In the genomic region with DNA sequence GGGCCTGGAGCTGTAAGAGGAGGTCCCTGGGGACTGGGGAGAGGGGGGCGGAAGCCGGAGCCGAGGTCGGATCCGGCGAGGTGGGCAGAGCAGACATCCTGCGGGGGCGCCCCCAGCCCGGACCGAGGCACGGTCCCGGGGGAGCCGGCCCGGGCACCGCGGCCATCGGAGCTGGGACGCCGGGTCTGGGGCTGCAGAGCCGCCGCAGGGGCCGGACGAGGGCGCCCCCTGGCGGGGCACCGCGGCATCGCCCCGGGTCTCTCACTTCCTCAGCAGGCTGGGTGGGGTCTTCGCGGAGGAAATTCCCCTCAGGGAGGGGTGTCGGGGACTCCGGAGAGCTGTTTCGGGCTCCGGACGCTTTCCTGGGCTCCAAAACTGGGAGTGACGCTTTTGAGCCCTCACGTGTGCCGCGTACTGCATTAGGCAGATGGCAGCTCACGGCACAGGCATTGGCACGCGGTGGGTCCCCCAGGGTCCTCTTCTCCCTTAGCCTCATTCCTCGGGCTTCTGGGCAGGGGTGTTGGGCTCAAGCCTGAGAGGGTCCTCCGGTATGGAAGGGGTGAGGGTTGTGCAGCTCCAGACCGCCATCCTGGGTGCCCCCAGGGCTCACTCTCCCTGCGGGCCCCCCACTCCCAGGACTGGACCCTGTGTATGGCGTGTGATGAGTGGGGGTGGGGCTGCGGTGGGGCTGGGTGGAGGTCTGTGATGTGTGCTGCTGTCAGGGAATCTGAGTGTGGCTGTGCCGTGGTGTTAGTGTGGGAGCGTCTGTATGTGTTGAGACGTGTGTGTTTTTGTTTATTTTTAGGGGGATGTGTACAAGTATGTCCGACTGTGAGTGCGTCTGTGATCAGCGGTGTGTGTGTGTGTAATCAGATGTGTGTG, we compare ENCODE assay signal across 1 cellular context.
A peak's percentile ranks its signal among the peaks of the same experiment; 100 is the strongest.
TF ChIP-seq lines count a peak whose summit lies in the region.

No MANE protein-coding gene starts in this region.

TF ChIP-seq in HepG2, 621 proteins besides CTCF, POLR2A, EP300 and RAD21 (continued from another document and continues in another):
- TF ChIP-seq ZNF567 (CRISPR knock-in tag; IDR thresholded peaks at IDR 0.05; ENCODE audit: borderline replicate concordance) (no peak), JUND (CRISPR knock-in tag; IDR thresholded peaks at IDR 0.05) (no peak), PCBP1 (IDR thresholded peaks at IDR 0.05; ENCODE audit: borderline replicate concordance, low read depth, low read length) (0 out of 2 replicates have a peak, but pooled peaks have one; percentile 43), ZNF7 (CRISPR knock-in tag; IDR thresholded peaks at IDR 0.05) (no peak), YY1 (IDR thresholded peaks at IDR 0.05; ENCODE audit: insufficient read depth, insufficient replicate concordance, low read depth, low read length) (peak; percentile 59), SIX1 (CRISPR knock-in tag; IDR thresholded peaks at IDR 0.05; ENCODE audit: borderline replicate concordance) (no peak), ATF7-NPFF (CRISPR knock-in tag; IDR thresholded peaks at IDR 0.05; ENCODE audit: low read depth) (no peak), HOXA9 (CRISPR knock-in tag; IDR thresholded peaks at IDR 0.05; ENCODE audit: borderline replicate concordance) (no peak), EEA1 (CRISPR knock-in tag; IDR thresholded peaks at IDR 0.05; ENCODE audit: borderline replicate concordance) (no peak), ZNF724P (CRISPR knock-in tag; IDR thresholded peaks at IDR 0.05; ENCODE audit: borderline replicate concordance) (no peak), IKZF1 (IDR thresholded peaks at IDR 0.05) (no peak), MYC (CRISPR knock-in tag; IDR thresholded peaks at IDR 0.05; ENCODE audit: borderline replicate concordance) (0 out of 2 replicates have a peak, but pooled peaks have one; percentile 33), ZNF792 (CRISPR knock-in tag; IDR thresholded peaks at IDR 0.05) (no peak), SALL2 (CRISPR knock-in tag; IDR thresholded peaks at IDR 0.05) (no peak; the same call in 1 of the 2 replicates), KDM3A (CRISPR knock-in tag; IDR thresholded peaks at IDR 0.05; ENCODE audit: low read depth) (no peak), SMC3 (IDR thresholded peaks at IDR 0.05; ENCODE audit: low read length) (peak; percentile 15; the same call in 1 of the 2 replicates), ZNF33A (CRISPR knock-in tag; IDR thresholded peaks at IDR 0.05; ENCODE audit: borderline replicate concordance) (no peak), SAP130 (CRISPR knock-in tag; IDR thresholded peaks at IDR 0.05; ENCODE audit: low read depth) (0 out of 2 replicates have a peak, but pooled peaks have one; percentile 16), STAG1 (CRISPR knock-in tag; IDR thresholded peaks at IDR 0.05) (peak; percentile 83), ZNF563 (CRISPR knock-in tag; IDR thresholded peaks at IDR 0.05) (0 out of 2 replicates have a peak, but pooled peaks have one; percentile 40), ZNF549 (CRISPR knock-in tag; IDR thresholded peaks at IDR 0.05) (no peak), ZNF883 (CRISPR knock-in tag; IDR thresholded peaks at IDR 0.05; ENCODE audit: not compliant biosample characterization) (no peak)
- TF ChIP-seq, protein P1, sequence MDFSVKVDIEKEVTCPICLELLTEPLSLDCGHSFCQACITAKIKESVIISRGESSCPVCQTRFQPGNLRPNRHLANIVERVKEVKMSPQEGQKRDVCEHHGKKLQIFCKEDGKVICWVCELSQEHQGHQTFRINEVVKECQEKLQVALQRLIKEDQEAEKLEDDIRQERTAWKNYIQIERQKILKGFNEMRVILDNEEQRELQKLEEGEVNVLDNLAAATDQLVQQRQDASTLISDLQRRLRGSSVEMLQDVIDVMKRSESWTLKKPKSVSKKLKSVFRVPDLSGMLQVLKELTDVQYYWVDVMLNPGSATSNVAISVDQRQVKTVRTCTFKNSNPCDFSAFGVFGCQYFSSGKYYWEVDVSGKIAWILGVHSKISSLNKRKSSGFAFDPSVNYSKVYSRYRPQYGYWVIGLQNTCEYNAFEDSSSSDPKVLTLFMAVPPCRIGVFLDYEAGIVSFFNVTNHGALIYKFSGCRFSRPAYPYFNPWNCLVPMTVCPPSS (IDR thresholded peaks at IDR 0.05) = no peak
- TF ChIP-seq, protein P2, sequence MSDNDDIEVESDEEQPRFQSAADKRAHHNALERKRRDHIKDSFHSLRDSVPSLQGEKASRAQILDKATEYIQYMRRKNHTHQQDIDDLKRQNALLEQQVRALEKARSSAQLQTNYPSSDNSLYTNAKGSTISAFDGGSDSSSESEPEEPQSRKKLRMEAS (IDR thresholded peaks at IDR 0.05) = 0 out of 2 replicates have a peak, but pooled peaks have one; percentile 20
- TF ChIP-seq, protein P3, sequence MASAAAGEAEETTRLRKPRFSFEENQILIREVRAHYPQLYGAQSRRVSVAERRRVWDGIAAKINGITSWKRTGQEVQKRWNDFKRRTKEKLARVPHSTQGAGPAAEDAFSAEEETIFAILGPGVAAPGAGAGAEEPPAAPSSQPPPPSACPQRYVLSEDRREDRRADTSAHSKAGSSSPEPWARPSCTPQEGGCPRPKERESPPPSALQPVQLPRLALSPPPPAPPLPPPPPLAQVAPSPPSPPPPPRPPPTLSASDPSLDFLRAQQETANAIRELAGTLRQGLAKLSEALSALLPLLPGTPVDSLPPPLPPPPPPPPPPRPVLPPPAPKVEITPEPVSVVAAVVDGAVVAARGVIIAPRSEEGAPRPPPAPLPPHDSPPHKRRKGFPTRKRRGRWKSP (CRISPR knock-in tag; IDR thresholded peaks at IDR 0.05) = no peak
- TF ChIP-seq, protein P4, sequence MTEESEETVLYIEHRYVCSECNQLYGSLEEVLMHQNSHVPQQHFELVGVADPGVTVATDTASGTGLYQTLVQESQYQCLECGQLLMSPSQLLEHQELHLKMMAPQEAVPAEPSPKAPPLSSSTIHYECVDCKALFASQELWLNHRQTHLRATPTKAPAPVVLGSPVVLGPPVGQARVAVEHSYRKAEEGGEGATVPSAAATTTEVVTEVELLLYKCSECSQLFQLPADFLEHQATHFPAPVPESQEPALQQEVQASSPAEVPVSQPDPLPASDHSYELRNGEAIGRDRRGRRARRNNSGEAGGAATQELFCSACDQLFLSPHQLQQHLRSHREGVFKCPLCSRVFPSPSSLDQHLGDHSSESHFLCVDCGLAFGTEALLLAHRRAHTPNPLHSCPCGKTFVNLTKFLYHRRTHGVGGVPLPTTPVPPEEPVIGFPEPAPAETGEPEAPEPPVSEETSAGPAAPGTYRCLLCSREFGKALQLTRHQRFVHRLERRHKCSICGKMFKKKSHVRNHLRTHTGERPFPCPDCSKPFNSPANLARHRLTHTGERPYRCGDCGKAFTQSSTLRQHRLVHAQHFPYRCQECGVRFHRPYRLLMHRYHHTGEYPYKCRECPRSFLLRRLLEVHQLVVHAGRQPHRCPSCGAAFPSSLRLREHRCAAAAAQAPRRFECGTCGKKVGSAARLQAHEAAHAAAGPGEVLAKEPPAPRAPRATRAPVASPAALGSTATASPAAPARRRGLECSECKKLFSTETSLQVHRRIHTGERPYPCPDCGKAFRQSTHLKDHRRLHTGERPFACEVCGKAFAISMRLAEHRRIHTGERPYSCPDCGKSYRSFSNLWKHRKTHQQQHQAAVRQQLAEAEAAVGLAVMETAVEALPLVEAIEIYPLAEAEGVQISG (CRISPR knock-in tag; IDR thresholded peaks at IDR 0.05) = 0 out of 2 replicates have a peak, but pooled peaks have one; percentile 11
- TF ChIP-seq, protein P5, sequence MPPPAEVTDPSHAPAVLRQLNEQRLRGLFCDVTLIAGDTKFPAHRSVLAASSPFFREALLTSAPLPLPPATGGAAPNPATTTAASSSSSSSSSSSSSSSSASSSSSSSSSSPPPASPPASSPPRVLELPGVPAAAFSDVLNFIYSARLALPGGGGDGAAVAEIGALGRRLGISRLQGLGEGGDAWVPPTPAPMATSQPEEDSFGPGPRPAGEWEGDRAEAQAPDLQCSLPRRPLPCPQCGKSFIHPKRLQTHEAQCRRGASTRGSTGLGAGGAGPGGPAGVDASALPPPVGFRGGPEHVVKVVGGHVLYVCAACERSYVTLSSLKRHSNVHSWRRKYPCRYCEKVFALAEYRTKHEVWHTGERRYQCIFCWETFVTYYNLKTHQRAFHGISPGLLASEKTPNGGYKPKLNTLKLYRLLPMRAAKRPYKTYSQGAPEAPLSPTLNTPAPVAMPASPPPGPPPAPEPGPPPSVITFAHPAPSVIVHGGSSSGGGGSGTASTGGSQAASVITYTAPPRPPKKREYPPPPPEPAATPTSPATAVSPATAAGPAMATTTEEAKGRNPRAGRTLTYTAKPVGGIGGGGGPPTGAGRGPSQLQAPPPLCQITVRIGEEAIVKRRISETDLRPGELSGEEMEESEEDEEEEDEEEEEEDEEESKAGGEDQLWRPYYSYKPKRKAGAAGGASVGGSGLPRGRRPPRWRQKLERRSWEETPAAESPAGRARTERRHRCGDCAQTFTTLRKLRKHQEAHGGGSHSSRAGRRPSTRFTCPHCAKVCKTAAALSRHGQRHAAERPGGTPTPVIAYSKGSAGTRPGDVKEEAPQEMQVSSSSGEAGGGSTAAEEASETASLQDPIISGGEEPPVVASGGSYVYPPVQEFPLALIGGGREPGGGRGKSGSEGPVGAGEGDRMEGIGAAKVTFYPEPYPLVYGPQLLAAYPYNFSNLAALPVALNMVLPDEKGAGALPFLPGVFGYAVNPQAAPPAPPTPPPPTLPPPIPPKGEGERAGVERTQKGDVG (CRISPR knock-in tag; IDR thresholded peaks at IDR 0.05; ENCODE audit: borderline replicate concordance) = no peak
- TF ChIP-seq, protein P6, sequence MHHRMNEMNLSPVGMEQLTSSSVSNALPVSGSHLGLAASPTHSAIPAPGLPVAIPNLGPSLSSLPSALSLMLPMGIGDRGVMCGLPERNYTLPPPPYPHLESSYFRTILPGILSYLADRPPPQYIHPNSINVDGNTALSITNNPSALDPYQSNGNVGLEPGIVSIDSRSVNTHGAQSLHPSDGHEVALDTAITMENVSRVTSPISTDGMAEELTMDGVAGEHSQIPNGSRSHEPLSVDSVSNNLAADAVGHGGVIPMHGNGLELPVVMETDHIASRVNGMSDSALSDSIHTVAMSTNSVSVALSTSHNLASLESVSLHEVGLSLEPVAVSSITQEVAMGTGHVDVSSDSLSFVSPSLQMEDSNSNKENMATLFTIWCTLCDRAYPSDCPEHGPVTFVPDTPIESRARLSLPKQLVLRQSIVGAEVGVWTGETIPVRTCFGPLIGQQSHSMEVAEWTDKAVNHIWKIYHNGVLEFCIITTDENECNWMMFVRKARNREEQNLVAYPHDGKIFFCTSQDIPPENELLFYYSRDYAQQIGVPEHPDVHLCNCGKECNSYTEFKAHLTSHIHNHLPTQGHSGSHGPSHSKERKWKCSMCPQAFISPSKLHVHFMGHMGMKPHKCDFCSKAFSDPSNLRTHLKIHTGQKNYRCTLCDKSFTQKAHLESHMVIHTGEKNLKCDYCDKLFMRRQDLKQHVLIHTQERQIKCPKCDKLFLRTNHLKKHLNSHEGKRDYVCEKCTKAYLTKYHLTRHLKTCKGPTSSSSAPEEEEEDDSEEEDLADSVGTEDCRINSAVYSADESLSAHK (CRISPR knock-in tag; IDR thresholded peaks at IDR 0.05; ENCODE audit: borderline replicate concordance) = no peak
- TF ChIP-seq, protein P7, sequence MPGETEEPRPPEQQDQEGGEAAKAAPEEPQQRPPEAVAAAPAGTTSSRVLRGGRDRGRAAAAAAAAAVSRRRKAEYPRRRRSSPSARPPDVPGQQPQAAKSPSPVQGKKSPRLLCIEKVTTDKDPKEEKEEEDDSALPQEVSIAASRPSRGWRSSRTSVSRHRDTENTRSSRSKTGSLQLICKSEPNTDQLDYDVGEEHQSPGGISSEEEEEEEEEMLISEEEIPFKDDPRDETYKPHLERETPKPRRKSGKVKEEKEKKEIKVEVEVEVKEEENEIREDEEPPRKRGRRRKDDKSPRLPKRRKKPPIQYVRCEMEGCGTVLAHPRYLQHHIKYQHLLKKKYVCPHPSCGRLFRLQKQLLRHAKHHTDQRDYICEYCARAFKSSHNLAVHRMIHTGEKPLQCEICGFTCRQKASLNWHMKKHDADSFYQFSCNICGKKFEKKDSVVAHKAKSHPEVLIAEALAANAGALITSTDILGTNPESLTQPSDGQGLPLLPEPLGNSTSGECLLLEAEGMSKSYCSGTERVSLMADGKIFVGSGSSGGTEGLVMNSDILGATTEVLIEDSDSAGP (CRISPR knock-in tag; IDR thresholded peaks at IDR 0.05; ENCODE audit: borderline replicate concordance) = peak; percentile 20; the same call in 1 of the 2 replicates
- TF ChIP-seq, protein P8, sequence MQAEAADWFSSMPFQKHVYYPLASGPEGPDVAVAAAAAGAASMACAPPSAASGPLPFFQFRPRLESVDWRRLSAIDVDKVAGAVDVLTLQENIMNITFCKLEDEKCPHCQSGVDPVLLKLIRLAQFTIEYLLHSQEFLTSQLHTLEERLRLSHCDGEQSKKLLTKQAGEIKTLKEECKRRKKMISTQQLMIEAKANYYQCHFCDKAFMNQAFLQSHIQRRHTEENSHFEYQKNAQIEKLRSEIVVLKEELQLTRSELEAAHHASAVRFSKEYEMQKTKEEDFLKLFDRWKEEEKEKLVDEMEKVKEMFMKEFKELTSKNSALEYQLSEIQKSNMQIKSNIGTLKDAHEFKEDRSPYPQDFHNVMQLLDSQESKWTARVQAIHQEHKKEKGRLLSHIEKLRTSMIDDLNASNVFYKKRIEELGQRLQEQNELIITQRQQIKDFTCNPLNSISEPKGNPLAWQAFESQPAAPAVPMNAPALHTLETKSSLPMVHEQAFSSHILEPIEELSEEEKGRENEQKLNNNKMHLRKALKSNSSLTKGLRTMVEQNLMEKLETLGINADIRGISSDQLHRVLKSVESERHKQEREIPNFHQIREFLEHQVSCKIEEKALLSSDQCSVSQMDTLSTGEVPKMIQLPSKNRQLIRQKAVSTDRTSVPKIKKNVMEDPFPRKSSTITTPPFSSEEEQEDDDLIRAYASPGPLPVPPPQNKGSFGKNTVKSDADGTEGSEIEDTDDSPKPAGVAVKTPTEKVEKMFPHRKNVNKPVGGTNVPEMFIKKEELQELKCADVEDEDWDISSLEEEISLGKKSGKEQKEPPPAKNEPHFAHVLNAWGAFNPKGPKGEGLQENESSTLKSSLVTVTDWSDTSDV (CRISPR knock-in tag; IDR thresholded peaks at IDR 0.05) = no peak
- TF ChIP-seq, protein P9, sequence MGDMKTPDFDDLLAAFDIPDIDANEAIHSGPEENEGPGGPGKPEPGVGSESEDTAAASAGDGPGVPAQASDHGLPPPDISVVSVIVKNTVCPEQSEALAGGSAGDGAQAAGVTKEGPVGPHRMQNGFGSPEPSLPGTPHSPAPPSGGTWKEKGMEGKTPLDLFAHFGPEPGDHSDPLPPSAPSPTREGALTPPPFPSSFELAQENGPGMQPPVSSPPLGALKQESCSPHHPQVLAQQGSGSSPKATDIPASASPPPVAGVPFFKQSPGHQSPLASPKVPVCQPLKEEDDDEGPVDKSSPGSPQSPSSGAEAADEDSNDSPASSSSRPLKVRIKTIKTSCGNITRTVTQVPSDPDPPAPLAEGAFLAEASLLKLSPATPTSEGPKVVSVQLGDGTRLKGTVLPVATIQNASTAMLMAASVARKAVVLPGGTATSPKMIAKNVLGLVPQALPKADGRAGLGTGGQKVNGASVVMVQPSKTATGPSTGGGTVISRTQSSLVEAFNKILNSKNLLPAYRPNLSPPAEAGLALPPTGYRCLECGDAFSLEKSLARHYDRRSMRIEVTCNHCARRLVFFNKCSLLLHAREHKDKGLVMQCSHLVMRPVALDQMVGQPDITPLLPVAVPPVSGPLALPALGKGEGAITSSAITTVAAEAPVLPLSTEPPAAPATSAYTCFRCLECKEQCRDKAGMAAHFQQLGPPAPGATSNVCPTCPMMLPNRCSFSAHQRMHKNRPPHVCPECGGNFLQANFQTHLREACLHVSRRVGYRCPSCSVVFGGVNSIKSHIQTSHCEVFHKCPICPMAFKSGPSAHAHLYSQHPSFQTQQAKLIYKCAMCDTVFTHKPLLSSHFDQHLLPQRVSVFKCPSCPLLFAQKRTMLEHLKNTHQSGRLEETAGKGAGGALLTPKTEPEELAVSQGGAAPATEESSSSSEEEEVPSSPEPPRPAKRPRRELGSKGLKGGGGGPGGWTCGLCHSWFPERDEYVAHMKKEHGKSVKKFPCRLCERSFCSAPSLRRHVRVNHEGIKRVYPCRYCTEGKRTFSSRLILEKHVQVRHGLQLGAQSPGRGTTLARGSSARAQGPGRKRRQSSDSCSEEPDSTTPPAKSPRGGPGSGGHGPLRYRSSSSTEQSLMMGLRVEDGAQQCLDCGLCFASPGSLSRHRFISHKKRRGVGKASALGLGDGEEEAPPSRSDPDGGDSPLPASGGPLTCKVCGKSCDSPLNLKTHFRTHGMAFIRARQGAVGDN (CRISPR knock-in tag; IDR thresholded peaks at IDR 0.05) = peak; percentile 55; the same call in 1 of the 2 replicates
